In the genomic region with DNA sequence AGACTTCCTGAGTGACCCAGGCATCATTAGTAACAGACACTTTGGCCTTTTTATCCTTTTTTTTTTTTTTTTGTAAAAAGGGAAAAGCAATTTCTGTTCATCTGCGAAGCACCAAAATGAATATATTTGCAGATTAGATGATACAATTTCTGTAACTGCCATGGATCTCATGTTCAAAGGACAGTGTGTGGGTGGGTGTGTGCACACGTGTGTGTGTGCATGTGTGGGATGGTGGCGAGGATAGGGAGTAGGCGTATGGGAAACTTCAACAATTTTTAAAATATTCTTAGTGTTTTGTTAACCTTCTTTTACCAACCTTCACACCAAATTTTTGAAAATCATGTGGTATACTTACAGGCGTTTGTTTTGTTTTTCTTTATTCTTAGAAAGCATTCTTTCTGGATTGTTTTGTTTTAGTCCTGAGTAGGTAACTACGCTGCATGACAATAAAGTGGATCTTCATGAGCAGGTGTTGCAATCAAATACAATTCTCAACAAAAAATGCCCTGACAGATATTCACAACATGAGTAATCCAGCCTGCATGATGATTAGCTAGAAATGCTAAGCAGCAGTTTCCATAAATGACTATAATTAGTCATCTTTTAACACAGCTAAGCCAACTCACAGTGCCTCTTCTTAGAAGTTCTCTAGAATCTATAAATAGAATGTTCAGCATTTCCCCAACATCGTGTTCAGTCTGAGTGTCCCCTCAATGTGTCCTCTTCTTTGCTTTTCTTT, we compare ENCODE assay signal across 7 cellular contexts.
DNase-seq lines count a peak whose midpoint lies in the region; ATAC-seq lines count a peak whose summit lies in the region.

No MANE protein-coding gene starts in this region.

- DNase-seq in SIG-M5 treated with dmso at 0.1 percent for 504 hours (lab: John Stamatoyannopoulos, UW; ENCODE audit: unreplicated experiment) (peak; percentile 71), iris pigment epithelial cell (ENCODE audit: low read depth) (peak; percentile 80), globus pallidus (ENCODE audit: low spot score) (no peak), DMS153 (lab: John Stamatoyannopoulos, UW) (no peak), iPS-NIHi7 (ENCODE audit: extremely low spot score) (no peak)

- peak; percentile 72 for ATAC-seq in GM18520 (IDR thresholded peaks at IDR 0.05; ENCODE audit: unreplicated experiment)
- ATAC-seq in HG02610 (IDR thresholded peaks at IDR 0.05; ENCODE audit: unreplicated experiment) = peak; percentile 81

Comparison
In these comparisons a context has a peak if more than half of its experiments do, and no peak if none do; other contexts are left out.
1. DNase-seq: peak in SIG-M5 treated with dmso at 0.1 percent for 504 hours (single experiment) and iris pigment epithelial cell (single experiment); none in globus pallidus (single experiment), DMS153 (single experiment) and iPS-NIHi7 (single experiment).